In genomic region chr16:15339030-15339429, GRCh38 we compare ENCODE assay signal across 2 cellular contexts. TPM values are rescaled to one million over a fixed set of nuclear protein-coding genes. Genes with fewer than 3 reads are reported as not detected.
"Had no signal": no experiment of that assay in that cellular context is flagged by ENCODE, and none has a peak within 500 bp of the region (broad histone marks: within the 10 kb centered on the region; RNA-seq: fewer than 3 reads in every experiment).

No MANE protein-coding gene starts in this region.

RNA-seq across cellular contexts. Expression of gene MPV17L, which starts 56.5 kb away (rescaled TPM):
- total RNA-seq: myocyte had no signal
- polyA plus RNA-seq: naive thymus-derived CD4-positive, alpha-beta T cell had no signal
